10 cellular contexts compared by ENCODE assay signal in genomic region chr14:30330452-30330851, GRCh38.
DNase-seq lines count a peak whose midpoint lies in the region; TF ChIP-seq lines count a peak whose summit lies in the region.
"Had no signal": no experiment of that assay in that cellular context is flagged by ENCODE, and none has a peak within 500 bp of the region (broad histone marks: within the 10 kb centered on the region; RNA-seq: fewer than 3 reads in every experiment).

No MANE protein-coding gene starts in this region.

- CTCF ChIA-PET in BJ (lab: Yijun Ruan, JAX) = interaction anchor here (0.6 to 1.6 kb wide), 3 partner anchors 12 to 1591 kb away, joined by 3 to 5 read pairs (median 3); no protein-coding TSS in a partner anchor

- H4K20me1 ChIP-seq in SU-DHL-6 (ENCODE audit: low read depth, low read length) = no peaks in the 10 kb centered on the region

- DNase-seq in BJ (ENCODE audit: low read depth) (no peak), H7 (peak; percentile 18), iPS DF 6.9 (ENCODE audit: low read depth, low spot score) (peak; percentile 11), HCEC 1CT (no peak), middle frontal gyrus (ENCODE audit: extremely low spot score, low spot score) (no peak), amygdala (lab: John Stamatoyannopoulos, UW) (no peak), adrenal gland (no peak)
- DNase-seq: NCI-H2029 treated with DMSO at 0.1 percent for 48 hours had no signal

- no peaks in the 10 kb centered on the region for H3K36me3 ChIP-seq in BJ (ENCODE audit: control insufficient read depth, insufficient read depth, low read length)
- no peaks in the 10 kb centered on the region for H3K36me3 ChIP-seq in H7 (replicated peaks; ENCODE audit: control insufficient read depth, insufficient read depth, low read length)
- no peaks in the 10 kb centered on the region for H3K36me3 ChIP-seq in SU-DHL-6 (ENCODE audit: low read length)
- H3K36me3 ChIP-seq in iPS DF 6.9 (ENCODE audit: control insufficient read depth, insufficient read depth, low read length) = no peaks in the 10 kb centered on the region
- H3K36me3 ChIP-seq in adrenal gland (replicated peaks in 1 of 2) = no peaks in the 10 kb centered on the region

- no peak overlapping the region for H3K4me2 ChIP-seq in SU-DHL-6 (ENCODE audit: low read depth, low read length, poor library complexity, severe bottlenecking)

- H3K4me3 ChIP-seq in BJ (ENCODE audit: low read depth, low read length) (no peak overlapping the region), H7 (ENCODE audit: insufficient read depth, low read depth, low read length) (no peak overlapping the region), SU-DHL-6 (ENCODE audit: insufficient read depth, low read length, poor library complexity, severe bottlenecking) (no peak overlapping the region), iPS DF 6.9 (ENCODE audit: low read length) (no peak overlapping the region), adrenal gland (no peak overlapping the region)

- H3K4me1 ChIP-seq in iPS DF 6.9 (ENCODE audit: control insufficient read depth, insufficient read depth, low read length) = no peaks in the 10 kb centered on the region
- H3K4me1 ChIP-seq in adrenal gland (replicated peaks in 1 of 2) = no peaks in the 10 kb centered on the region
- H3K4me1 ChIP-seq: parathyroid adenoma had no signal

- H3K9me3 ChIP-seq in SU-DHL-6 (ENCODE audit: insufficient read depth, low read length) (no peaks in the 10 kb centered on the region), iPS DF 6.9 (ENCODE audit: control insufficient read depth, insufficient read depth, low read length) (no peaks in the 10 kb centered on the region), adrenal gland (replicated peaks in 1 of 3) (no peaks in the 10 kb centered on the region)

- H3K27me3 ChIP-seq in BJ (ENCODE audit: control insufficient read depth, insufficient read depth, low read length) = peaks cover 2% of the 10 kb centered on the region; the same call in 1 of the 2 replicates
- no peaks in the 10 kb centered on the region for H3K27me3 ChIP-seq in H7 (ENCODE audit: control insufficient read depth, insufficient read depth, low read length)
- no peaks in the 10 kb centered on the region for H3K27me3 ChIP-seq in SU-DHL-6 (ENCODE audit: low read length)
- no peaks in the 10 kb centered on the region for H3K27me3 ChIP-seq in iPS DF 6.9 (ENCODE audit: control insufficient read depth, insufficient read depth, low read length)
- H3K27me3 ChIP-seq in adrenal gland = no peaks in the 10 kb centered on the region

- H2AFZ ChIP-seq in SU-DHL-6 (ENCODE audit: low read depth, low read length, severe bottlenecking) = no peak overlapping the region
- H2AFZ ChIP-seq: parathyroid adenoma had no signal

- no peaks in the 10 kb centered on the region for H3F3A ChIP-seq in SU-DHL-6 (ENCODE audit: insufficient read depth)

- H3K27ac ChIP-seq in SU-DHL-6 (ENCODE audit: low read depth, low read length) = no peak overlapping the region
- no peak overlapping the region for H3K27ac ChIP-seq in iPS DF 6.9 (ENCODE audit: low read length)
- no peak overlapping the region for H3K27ac ChIP-seq in adrenal gland
- H3K27ac ChIP-seq: parathyroid adenoma had no signal

- TF ChIP-seq POLR2A in adrenal gland (IDR thresholded peaks at IDR 0.05) = no peak

- H3K79me2 ChIP-seq in SU-DHL-6 (ENCODE audit: insufficient read depth, low read length) = no peaks in the 10 kb centered on the region
- H3K79me2 ChIP-seq: parathyroid adenoma had no signal

- intact Hi-C loops in adrenal gland (cut with DNase I) = no loop called here

- POLR2A ChIA-PET in BJ (lab: Charles Lee) = no interaction called here

- no peak overlapping the region for H3K9ac ChIP-seq in SU-DHL-6 (ENCODE audit: low read length)
- H3K9ac ChIP-seq: parathyroid adenoma had no signal

- H3K9me2 ChIP-seq in SU-DHL-6 (replicated peaks; ENCODE audit: insufficient read depth, low read length) = no peaks in the 10 kb centered on the region

- TF ChIP-seq CTCF in BJ (IDR thresholded peaks at IDR 0.05; ENCODE audit: insufficient read depth, low read depth, low read length) (peak; percentile 44), SU-DHL-6 (IDR thresholded peaks at IDR 0.05; ENCODE audit: insufficient read depth, low read length, poor library complexity, severe bottlenecking) (peak; percentile 31), adrenal gland (IDR thresholded peaks at IDR 0.05) (peak in 3 of 6 experiments; percentile 19 to 34 (median 21))

Comparison
In these comparisons a context has a peak if more than half of its experiments do, and no peak if none do; other contexts are left out.
1. DNase-seq: peak in H7 (single experiment) and iPS DF 6.9 (single experiment); none in BJ (single experiment), HCEC 1CT (single experiment), middle frontal gyrus (single experiment), amygdala (0 of 56) and adrenal gland (0 of 7).